Comparison of ENCODE assay signal across 34 cellular contexts in genomic region chr4:109157205-109157604, GRCh38.
"Had no signal": no experiment of that assay in that cellular context is flagged by ENCODE, and none has a peak within 500 bp of the region (broad histone marks: within the 10 kb centered on the region; RNA-seq: fewer than 3 reads in every experiment).

No MANE protein-coding gene starts in this region.

- H3K4me3 Mint-ChIP-seq: activated B cell treated with CpG ODN at 0.5 μM for 24 hours; activated CD4-positive, alpha-beta memory T cell treated with anti-CD3 and anti-CD28 coated beads for 36 hours; activated CD4-positive, alpha-beta T cell treated with anti-CD3 and anti-CD28 coated beads, Interleukin-2, amount 10 ng/mL, durations not matched to agents 24 days and 14 days; activated CD8-positive, alpha-beta T cell treated with anti-CD3 and anti-CD28 coated beads for 36 hours; activated naive CD4-positive, alpha-beta T cell treated with anti-CD3 and anti-CD28 coated beads, Interleukin-2, amount 10 ng/mL, durations not matched to agents 7 days and 5 days; activated naive CD4-positive, alpha-beta T cell treated with anti-CD3 and anti-CD28 coated beads, Interleukin-2, amount 50 U/mL, for 24 hours; activated naive CD8-positive, alpha-beta T cell; activated naive CD8-positive, alpha-beta T cell treated with anti-CD3 and anti-CD28 coated beads, Interleukin-2, amount 10 ng/mL, durations not matched to agents 7 days and 5 days; activated naive CD8-positive, alpha-beta T cell treated with anti-CD3 and anti-CD28 coated beads, Interleukin-2, amount 50 U/mL, for 24 hours; activated T-cell treated with anti-CD3 and anti-CD28 coated beads, Interleukin-2, amount 50 U/mL, for 24 hours; T-helper 1 cell treated with Interleukin-12 subunit alpha and Interleukin-12 subunit beta and Interleukin-4 antibody, amounts not matched to agents 30 μg/mL and 1 μg/mL, for 36 hours; T-helper 2 cell treated with Interferon-gamma antibody and Interleukin-4, amounts not matched to agents 5 μg/mL and 100 μg/mL, for 36 hours had no signal

- H3K27ac Mint-ChIP-seq: activated B cell treated with CpG ODN at 0.5 μM for 24 hours; activated CD4-positive, alpha-beta memory T cell treated with anti-CD3 and anti-CD28 coated beads for 36 hours; activated CD4-positive, alpha-beta T cell treated with anti-CD3 and anti-CD28 coated beads, Interleukin-2, amount 10 ng/mL, durations not matched to agents 24 days and 14 days; activated CD8-positive, alpha-beta T cell treated with anti-CD3 and anti-CD28 coated beads for 36 hours; activated naive CD4-positive, alpha-beta T cell treated with anti-CD3 and anti-CD28 coated beads, Interleukin-2, amount 10 ng/mL, durations not matched to agents 7 days and 5 days; activated naive CD4-positive, alpha-beta T cell treated with anti-CD3 and anti-CD28 coated beads, Interleukin-2, amount 50 U/mL, for 24 hours; activated naive CD8-positive, alpha-beta T cell; activated naive CD8-positive, alpha-beta T cell treated with anti-CD3 and anti-CD28 coated beads, Interleukin-2, amount 10 ng/mL, durations not matched to agents 7 days and 5 days; activated naive CD8-positive, alpha-beta T cell treated with anti-CD3 and anti-CD28 coated beads, Interleukin-2, amount 50 U/mL, for 24 hours; activated T-cell treated with anti-CD3 and anti-CD28 coated beads, Interleukin-2, amount 50 U/mL, for 24 hours; activated T-helper 2 cell treated with anti-CD3 and anti-CD28 coated beads, Interferon-gamma antibody, Interleukin-2, Interleukin-4, amounts not matched to agents 10 μg/mL and 5 μg/mL and 100 μg/mL, durations not matched to agents 14 hours and 24 hours and 36 hours; T-helper 1 cell treated with Interleukin-12 subunit alpha and Interleukin-12 subunit beta and Interleukin-4 antibody, amounts not matched to agents 30 μg/mL and 1 μg/mL, for 36 hours; T-helper 2 cell treated with Interferon-gamma antibody and Interleukin-4, amounts not matched to agents 5 μg/mL and 100 μg/mL, for 36 hours had no signal

- FAIRE-seq: TTC549 had no signal

- H3K27me3 Mint-ChIP-seq: activated naive CD8-positive, alpha-beta T cell treated with anti-CD3 and anti-CD28 coated beads, Interleukin-2, amount 50 U/mL, for 24 hours had no signal

- H3K36me3 Mint-ChIP-seq: activated CD4-positive, alpha-beta memory T cell treated with anti-CD3 and anti-CD28 coated beads for 36 hours; activated naive CD4-positive, alpha-beta T cell treated with anti-CD3 and anti-CD28 coated beads, Interleukin-2, amount 10 ng/mL, durations not matched to agents 7 days and 5 days; activated naive CD4-positive, alpha-beta T cell treated with anti-CD3 and anti-CD28 coated beads, Interleukin-2, amount 50 U/mL, for 24 hours; activated naive CD8-positive, alpha-beta T cell; activated naive CD8-positive, alpha-beta T cell treated with anti-CD3 and anti-CD28 coated beads, Interleukin-2, amount 10 ng/mL, durations not matched to agents 7 days and 5 days had no signal

- H3K4me3 ChIP-seq: ascending aorta, body of pancreas, breast epithelium had no signal

- H3K4me1 Mint-ChIP-seq: activated B cell treated with CpG ODN at 0.5 μM for 24 hours; activated CD4-positive, alpha-beta T cell treated with anti-CD3 and anti-CD28 coated beads, Interleukin-2, amount 10 ng/mL, durations not matched to agents 24 days and 14 days; activated naive CD4-positive, alpha-beta T cell treated with anti-CD3 and anti-CD28 coated beads, Interleukin-2, amount 10 ng/mL, durations not matched to agents 7 days and 5 days; activated naive CD4-positive, alpha-beta T cell treated with anti-CD3 and anti-CD28 coated beads, Interleukin-2, amount 50 U/mL, for 24 hours; activated naive CD8-positive, alpha-beta T cell treated with anti-CD3 and anti-CD28 coated beads, Interleukin-2, amount 10 ng/mL, durations not matched to agents 7 days and 5 days; activated naive CD8-positive, alpha-beta T cell treated with anti-CD3 and anti-CD28 coated beads, Interleukin-2, amount 50 U/mL, for 24 hours had no signal

- H3K4me1 ChIP-seq: ascending aorta, body of pancreas, breast epithelium had no signal

- H3K36me3 ChIP-seq: ascending aorta, brain microvascular endothelial cell, breast epithelium had no signal

- H3K27me3 ChIP-seq: ascending aorta, body of pancreas, brain microvascular endothelial cell, breast epithelium had no signal

- H3K27ac ChIP-seq: ascending aorta, body of pancreas, brain microvascular endothelial cell, breast epithelium, VCaP had no signal

- H3K9me3 Mint-ChIP-seq: activated B cell treated with CpG ODN at 0.5 μM for 24 hours; activated CD4-positive, alpha-beta memory T cell treated with anti-CD3 and anti-CD28 coated beads for 36 hours; activated CD4-positive, alpha-beta T cell treated with anti-CD3 and anti-CD28 coated beads, Interleukin-2, amount 10 ng/mL, durations not matched to agents 24 days and 14 days; activated CD8-positive, alpha-beta T cell treated with anti-CD3 and anti-CD28 coated beads for 36 hours; activated naive CD4-positive, alpha-beta T cell treated with anti-CD3 and anti-CD28 coated beads, Interleukin-2, amount 10 ng/mL, durations not matched to agents 7 days and 5 days; activated naive CD4-positive, alpha-beta T cell treated with anti-CD3 and anti-CD28 coated beads, Interleukin-2, amount 50 U/mL, for 24 hours; activated naive CD8-positive, alpha-beta T cell treated with anti-CD3 and anti-CD28 coated beads, Interleukin-2, amount 10 ng/mL, durations not matched to agents 7 days and 5 days; activated naive CD8-positive, alpha-beta T cell treated with anti-CD3 and anti-CD28 coated beads, Interleukin-2, amount 50 U/mL, for 24 hours; activated T-cell treated with anti-CD3 and anti-CD28 coated beads, Interleukin-2, amount 50 U/mL, for 24 hours; activated T-helper 2 cell treated with anti-CD3 and anti-CD28 coated beads, Interferon-gamma antibody, Interleukin-2, Interleukin-4, amounts not matched to agents 10 μg/mL and 5 μg/mL and 100 μg/mL, durations not matched to agents 14 hours and 24 hours and 36 hours; T-helper 1 cell treated with Interleukin-12 subunit alpha and Interleukin-12 subunit beta and Interleukin-4 antibody, amounts not matched to agents 30 μg/mL and 1 μg/mL, for 36 hours; T-helper 2 cell treated with Interferon-gamma antibody and Interleukin-4, amounts not matched to agents 5 μg/mL and 100 μg/mL, for 36 hours had no signal

- DNase-seq: activated B cell treated with CpG ODN at 0.5 μM for 24 hours; activated CD4-positive, alpha-beta memory T cell treated with anti-CD3 and anti-CD28 coated beads for 36 hours; activated CD4-positive, alpha-beta T cell treated with anti-CD3 and anti-CD28 coated beads for 4 hours; activated CD4-positive, alpha-beta T cell treated with anti-CD3 and anti-CD28 coated beads, Interleukin-2, amount 10 ng/mL, durations not matched to agents 24 days and 14 days; activated CD4-positive, alpha-beta T cell treated with anti-CD3 and anti-CD28 coated beads, Interleukin-2, amount 50 U/mL, for 1 hour; activated CD4-positive, alpha-beta T cell treated with anti-CD3 and anti-CD28 coated beads, Interleukin-2, amount 50 U/mL, for 4 hours; activated CD4-positive, CD25-positive, alpha-beta regulatory T cell treated with anti-CD3 and anti-CD28 coated beads, Interleukin-2, amount 50 U/mL, for 72 hours; activated CD8-positive, alpha-beta memory T cell treated with anti-CD3 and anti-CD28 coated beads, Interleukin-2, amount 50 U/mL, for 4 hours; activated CD8-positive, alpha-beta T cell treated with anti-CD3 and anti-CD28 coated beads for 36 hours; activated effector memory CD4-positive, alpha-beta T cell treated with Interleukin-2 at 50 U/mL for 16 hours; activated gamma-delta T cell; activated naive CD4-positive, alpha-beta T cell treated with anti-CD3 and anti-CD28 coated beads, Interleukin-2, amount 10 ng/mL, durations not matched to agents 7 days and 5 days; activated naive CD4-positive, alpha-beta T cell treated with Interleukin-2 at 50 U/mL for 16 hours; activated naive CD8-positive, alpha-beta T cell treated with anti-CD3 and anti-CD28 coated beads, Interleukin-2, amount 10 ng/mL, durations not matched to agents 7 days and 5 days; activated naive CD8-positive, alpha-beta T cell treated with anti-CD3 and anti-CD28 coated beads, Interleukin-2, amount 50 U/mL, for 24 hours; activated T-cell treated with anti-CD3 and anti-CD28 coated beads for 4 hours; activated T-cell treated with anti-CD3 and anti-CD28 coated beads, Interleukin-2, amount 50 U/mL, for 24 hours; activated T-cell treated with anti-CD3 and anti-CD28 coated beads, Interleukin-2, amount 50 U/mL, for 48 hours; amygdala; anterior cingulate cortex; body of pancreas; brain microvascular endothelial cell; central memory CD4-positive, alpha-beta T cell; T-helper 2 cell; T-helper 9 cell had no signal

- ATAC-seq: activated CD8-positive, alpha-beta T cell treated with anti-CD3 and anti-CD28 coated beads for 36 hours; activated naive CD8-positive, alpha-beta T cell treated with anti-CD3 and anti-CD28 coated beads, Interleukin-2, amount 50 U/mL, for 24 hours; body of pancreas had no signal

- H3K9me3 ChIP-seq: ascending aorta, body of pancreas, breast epithelium had no signal
